In genomic region chrX:149858592-149858991, GRCh38 we compare ENCODE assay signal across 1 cellular context.
TF ChIP-seq lines count a peak whose summit lies in the region.

No MANE protein-coding gene starts in this region.

TF ChIP-seq in GM23338, 12 proteins besides CTCF, POLR2A, EP300 and RAD21 (continued from another document):
- no peak for TF ChIP-seq ZNF462 (CRISPR knock-in tag; IDR thresholded peaks at IDR 0.05)
- TF ChIP-seq JUNB (IDR thresholded peaks at IDR 0.05; ENCODE audit: unreplicated experiment): no peak
- no peak for TF ChIP-seq STAT1 (IDR thresholded peaks at IDR 0.05; ENCODE audit: unreplicated experiment)
